ENCODE assay signal across 11 cellular contexts in the genomic region with DNA sequence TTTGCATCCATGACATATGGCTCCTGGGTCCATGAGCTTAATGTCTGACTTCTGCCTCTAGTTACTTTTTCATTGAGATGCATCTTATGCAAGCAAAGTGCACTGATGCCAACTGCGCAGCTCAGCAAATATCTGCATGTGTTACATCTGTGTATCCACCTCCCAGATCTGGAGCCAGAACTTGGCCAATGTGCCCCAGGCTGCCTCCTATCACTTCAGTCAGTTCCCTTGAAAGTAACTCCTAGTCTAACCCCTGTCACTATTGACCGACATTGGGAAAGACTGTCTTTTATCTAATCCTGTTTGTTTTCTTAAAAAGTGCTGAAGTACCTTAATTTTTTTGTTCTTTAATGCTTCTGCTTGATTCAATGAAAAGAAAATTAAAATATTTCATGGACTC. TPM values are rescaled to one million over a fixed set of nuclear protein-coding genes. Genes with fewer than 3 reads are reported as not detected.
"Had no signal": no experiment of that assay in that cellular context is flagged by ENCODE, and none has a peak within 500 bp of the region (broad histone marks: within the 10 kb centered on the region; RNA-seq: fewer than 3 reads in every experiment).

No MANE protein-coding gene starts in this region.

- H3K9ac ChIP-seq: GM23248 had no signal

- H3K36me3 ChIP-seq: HAP-1 had no signal

- DNase-seq: GM23248, GOT3, H7, HFFc6, KBM-7 had no signal

- FAIRE-seq: HTR-8/SVneo had no signal

- H3K4me1 ChIP-seq: HAP-1 had no signal

- H3K4me3 ChIP-seq: GM23248, HAP-1 had no signal

- H3K9me3 ChIP-seq: HAP-1 had no signal

- H3K27ac ChIP-seq: GM23248 had no signal

- ATAC-seq: HCT116 had no signal

- H2AFZ ChIP-seq: GM23248 had no signal

- H3K4me3 Mint-ChIP-seq: HFFc6 had no signal

RNA-seq across cellular contexts. Expression of a gene that starts 19.3 kb away (rescaled TPM):
- total RNA-seq: GM23248, H4, H7, HT-29 had no signal
- polyA plus RNA-seq: GM23248, IgD-negative memory B cell had no signal

RNA-seq across cellular contexts. Expression of a gene that starts 22.5 kb away (rescaled TPM):
- total RNA-seq: GM23248, H4, HT-29 had no signal
- polyA plus RNA-seq: GM23248, IgD-negative memory B cell had no signal

RNA-seq across cellular contexts. Expression of a gene that starts 57.3 kb away (rescaled TPM):
- total RNA-seq: HT-29 had no signal
- polyA plus RNA-seq: IgD-negative memory B cell had no signal
